In genomic region chr6:118652051-118652699, GRCh38 we compare ENCODE assay signal across 8 cellular contexts. TPM values are rescaled to one million over a fixed set of nuclear protein-coding genes. Genes with fewer than 3 reads are reported as not detected.
DNase-seq lines count a peak whose midpoint lies in the region; ATAC-seq and TF ChIP-seq lines count a peak whose summit lies in the region.

No MANE protein-coding gene starts in this region.

- no peak for ATAC-seq in Right ventricle myocardium superior (ENCODE audit: poor library complexity)
- no peak for ATAC-seq in right lobe of liver

- H3K36me3 ChIP-seq in cardiac muscle cell, result no peaks in the 10 kb centered on the region
- no peaks in the 10 kb centered on the region for H3K36me3 ChIP-seq in ascending aorta
- no peaks in the 10 kb centered on the region for H3K36me3 ChIP-seq in right lobe of liver
- no peaks in the 10 kb centered on the region for H3K36me3 ChIP-seq in uterus

- intact Hi-C loops in Right ventricle myocardium superior (cut with DNase I) (no loop called here), ascending aorta (cut with DNase I) (loop anchor here (5.0 to 10.0 kb wide), 4 partner anchors 55 to 367 kb away; no protein-coding TSS in a partner anchor), right lobe of liver (cut with DNase I) (no loop called here), uterus (cut with DNase I; ENCODE audit: low total_unique reads) (no loop called here)

- H3K9me3 ChIP-seq in cardiac muscle cell (ENCODE audit: low read depth) (no peaks in the 10 kb centered on the region), ascending aorta (no peaks in the 10 kb centered on the region), right lobe of liver (no peaks in the 10 kb centered on the region), uterus (no peaks in the 10 kb centered on the region)

- WGBS in right lobe of liver (ENCODE audit: insufficient coverage, low coverage, low lambda C conversion rate, missing lambda C conversion rate), result 54% methylated on average over 20 of the region's 20 CpGs

- DNase-seq in cardiac muscle cell (ENCODE audit: low read depth in 1 of 2, low spot score in 1 of 2) (no peak), Right ventricle myocardium superior (no peak), ascending aorta (ENCODE audit: low spot score in 2 of 2) (no peak), right lobe of liver (no peak), uterus (no peak), SIG-M5 treated with dmso at 0.1 percent for 504 hours (lab: John Stamatoyannopoulos, UW; ENCODE audit: unreplicated experiment) (no peak), SIG-M5 (lab: John Stamatoyannopoulos, UW) (no peak), NCI-H526 treated with DMSO at 0.1 percent for 48 hours (lab: John Stamatoyannopoulos, UW) (no peak)

- H3K27ac ChIP-seq in cardiac muscle cell, result peak overlapping the region; percentile 96
- peak overlapping the region; percentile 91 to 99 for H3K27ac ChIP-seq in ascending aorta
- peak overlapping the region in 2 of 3 donors; percentile 90 to 91 for H3K27ac ChIP-seq in right lobe of liver
- H3K27ac ChIP-seq in uterus, result peak overlapping the region; percentile 98 to 99

- H3K27me3 ChIP-seq in cardiac muscle cell (no peaks in the 10 kb centered on the region), ascending aorta (no peaks in the 10 kb centered on the region), right lobe of liver (no peaks in the 10 kb centered on the region), uterus (no peaks in the 10 kb centered on the region)

- no peak for TF ChIP-seq CTCF in cardiac muscle cell (IDR thresholded peaks at IDR 0.05; ENCODE audit: low read depth, low read length)
- no peak for TF ChIP-seq CTCF in ascending aorta (IDR thresholded peaks at IDR 0.05)
- no peak for TF ChIP-seq CTCF in right lobe of liver (IDR thresholded peaks at IDR 0.05)
- TF ChIP-seq CTCF in uterus (IDR thresholded peaks at IDR 0.05), result no peak

- H3K4me1 ChIP-seq in cardiac muscle cell (ENCODE audit: low read depth) (peaks cover 4% of the 10 kb centered on the region), ascending aorta (peaks cover 0 to 11% of the 10 kb centered on the region in 2 donors), right lobe of liver (peaks cover 0 to 11% (median 0%) of the 10 kb centered on the region in 4 donors), uterus (no peaks in the 10 kb centered on the region)

- TF ChIP-seq POLR2A in right lobe of liver (IDR thresholded peaks at IDR 0.05) (no peak), uterus (IDR thresholded peaks at IDR 0.05) (no peak)

- H3K4me3 ChIP-seq in cardiac muscle cell (peak overlapping the region; percentile 97), ascending aorta (peak overlapping the region; percentile 77 to 98), right lobe of liver (peak overlapping the region; percentile 76 to 86 (median 77)), uterus (peak overlapping the region; percentile 83 to 96)

RNA-seq across cellular contexts. Expression of gene CEP85L, which starts 0.8 kb away (rescaled TPM):
- total RNA-seq in cardiac muscle cell (11.3 and 20.0 TPM in 2 replicates), Right ventricle myocardium superior (17.6 TPM), ascending aorta (15.0 TPM), right lobe of liver (1 to 10 TPM; 2.9 to 8.7 (median 4.1) TPM), uterus (100 to 1,000 TPM in 1 of 4 donors, 10 to 100 TPM in 3; 32.7 to 968 (median 64.4) TPM)
- polyA plus RNA-seq in cardiac muscle cell, result 7.9 and 22.2 TPM in 2 replicates
